10 cellular contexts compared by ENCODE assay signal in genomic region chr16:17275076-17275732, GRCh38.
DNase-seq lines count a peak whose midpoint lies in the region; ATAC-seq and TF ChIP-seq lines count a peak whose summit lies in the region.
"Had no signal": no experiment of that assay in that cellular context is flagged by ENCODE, and none has a peak within 500 bp of the region (broad histone marks: within the 10 kb centered on the region; RNA-seq: fewer than 3 reads in every experiment).

No MANE protein-coding gene starts in this region.

- H3K9me3 ChIP-seq in muscle layer of colon (ENCODE audit: low read length): no peaks in the 10 kb centered on the region
- H3K9me3 ChIP-seq: gastroesophageal sphincter had no signal

- DNase-seq in NCI-H2029 treated with DMSO at 0.1 percent for 48 hours (lab: John Stamatoyannopoulos, UW) (peak; percentile 22), NCI-H2029 (lab: John Stamatoyannopoulos, UW) (no peak), middle frontal gyrus (ENCODE audit: extremely low spot score, low spot score) (no peak), AG08396 (ENCODE audit: low spot score) (no peak)
- peak; percentile 9 for DNase-seq in activated T-helper 2 cell treated with anti-CD3 and anti-CD28 coated beads, Interferon-gamma antibody, Interleukin-2, Interleukin-4, amounts not matched to agents 10 μg/mL and 5 μg/mL and 100 μg/mL, durations not matched to agents 14 hours and 24 hours and 36 hours (ENCODE audit: low spot score)
- DNase-seq: NCI-H2107 had no signal

- H3K4me2 ChIP-seq in KMS-11: peak overlapping the region; percentile 49; the same call in 1 of the 2 replicates

- no peak overlapping the region for H2AFZ ChIP-seq in KMS-11 (ENCODE audit: low read depth)

- peaks cover 7% of the 10 kb centered on the region for H3K27me3 Mint-ChIP-seq in activated T-helper 2 cell treated with anti-CD3 and anti-CD28 coated beads, Interferon-gamma antibody, Interleukin-2, Interleukin-4, amounts not matched to agents 10 μg/mL and 5 μg/mL and 100 μg/mL, durations not matched to agents 14 hours and 24 hours and 36 hours (ENCODE audit: low read depth)

- peaks cover 4% of the 10 kb centered on the region; the same call in 1 of the 2 replicates for H3K79me2 ChIP-seq in KMS-11 (ENCODE audit: insufficient read depth, low read depth)

- H3K27ac Mint-ChIP-seq in activated T-helper 2 cell treated with anti-CD3 and anti-CD28 coated beads, Interferon-gamma antibody, Interleukin-2, Interleukin-4, amounts not matched to agents 10 μg/mL and 5 μg/mL and 100 μg/mL, durations not matched to agents 14 hours and 24 hours and 36 hours: peak overlapping the region; percentile 3

- ATAC-seq in GM18517 (IDR thresholded peaks at IDR 0.05; ENCODE audit: unreplicated experiment): no peak
- ATAC-seq: gastroesophageal sphincter had no signal

- peaks cover 56% of the 10 kb centered on the region for H3K4me1 Mint-ChIP-seq in activated T-helper 2 cell treated with anti-CD3 and anti-CD28 coated beads, Interferon-gamma antibody, Interleukin-2, Interleukin-4, amounts not matched to agents 10 μg/mL and 5 μg/mL and 100 μg/mL, durations not matched to agents 14 hours and 24 hours and 36 hours (ENCODE audit: low read depth)

- H3K36me3 ChIP-seq in KMS-11 (ENCODE audit: insufficient read depth) (no peaks in the 10 kb centered on the region), muscle layer of colon (ENCODE audit: insufficient read depth, low read length) (no peaks in the 10 kb centered on the region)
- H3K36me3 ChIP-seq: gastroesophageal sphincter had no signal

- H3K36me3 Mint-ChIP-seq in activated T-helper 2 cell treated with anti-CD3 and anti-CD28 coated beads, Interferon-gamma antibody, Interleukin-2, Interleukin-4, amounts not matched to agents 10 μg/mL and 5 μg/mL and 100 μg/mL, durations not matched to agents 14 hours and 24 hours and 36 hours (ENCODE audit: low read depth): peaks cover 4% of the 10 kb centered on the region

- H3K9ac ChIP-seq in KMS-11: peak overlapping the region; percentile 6; the same call in 1 of the 2 replicates
- H3K9ac ChIP-seq in muscle layer of colon (ENCODE audit: low read length): no peak overlapping the region

- no peaks in the 10 kb centered on the region for H4K20me1 ChIP-seq in KMS-11 (ENCODE audit: insufficient read depth)

- no peak overlapping the region for H3K4me3 ChIP-seq in KMS-11 (IDR thresholded peaks at IDR 0.05; ENCODE audit: insufficient read depth, low read depth, low read length)
- H3K4me3 ChIP-seq in muscle layer of colon (ENCODE audit: low read depth in 1 of 2, low read length in 2 of 2): no peak overlapping the region
- H3K4me3 ChIP-seq: gastroesophageal sphincter had no signal

- intact Hi-C loops in activated T-helper 2 cell treated with anti-CD3 and anti-CD28 coated beads, Interferon-gamma antibody, Interleukin-2, Interleukin-4, amounts not matched to agents 10 μg/mL and 5 μg/mL and 100 μg/mL, durations not matched to agents 14 hours and 24 hours and 36 hours (cut with micrococcal nuclease): no loop called here

- no peaks in the 10 kb centered on the region for H3K9me3 Mint-ChIP-seq in activated T-helper 2 cell treated with anti-CD3 and anti-CD28 coated beads, Interferon-gamma antibody, Interleukin-2, Interleukin-4, amounts not matched to agents 10 μg/mL and 5 μg/mL and 100 μg/mL, durations not matched to agents 14 hours and 24 hours and 36 hours

- peak overlapping the region; percentile 42 for H3K27ac ChIP-seq in KMS-11
- H3K27ac ChIP-seq in muscle layer of colon (ENCODE audit: low read depth, low read length): peak overlapping the region; percentile 57

- H3K4me1 ChIP-seq in KMS-11 (ENCODE audit: low read depth, poor library complexity, severe bottlenecking) (peaks cover 44% of the 10 kb centered on the region), muscle layer of colon (ENCODE audit: insufficient read depth, low read length) (peaks cover 47% of the 10 kb centered on the region)

- no peak for TF ChIP-seq CTCF in KMS-11 (conservative IDR thresholded peaks at IDR 0.05; ENCODE audit: low read depth, low read length)

- no peak overlapping the region for H3K4me3 Mint-ChIP-seq in activated T-helper 2 cell treated with anti-CD3 and anti-CD28 coated beads, Interferon-gamma antibody, Interleukin-2, Interleukin-4, amounts not matched to agents 10 μg/mL and 5 μg/mL and 100 μg/mL, durations not matched to agents 14 hours and 24 hours and 36 hours (ENCODE audit: low read depth)

- no peaks in the 10 kb centered on the region for H3K27me3 ChIP-seq in KMS-11 (ENCODE audit: insufficient read depth, low read depth)
- no peaks in the 10 kb centered on the region for H3K27me3 ChIP-seq in muscle layer of colon (ENCODE audit: control insufficient read depth in 1 of 2, insufficient read depth in 2 of 2, low read length in 2 of 2)
- H3K27me3 ChIP-seq: gastroesophageal sphincter had no signal

Comparison
In these comparisons a context has a peak if more than half of its experiments do, and no peak if none do; other contexts are left out.
1. DNase-seq: peak in NCI-H2029 treated with DMSO at 0.1 percent for 48 hours (single experiment) and activated T-helper 2 cell treated with anti-CD3 and anti-CD28 coated beads, Interferon-gamma antibody, Interleukin-2, Interleukin-4, amounts not matched to agents 10 μg/mL and 5 μg/mL and 100 μg/mL, durations not matched to agents 14 hours and 24 hours and 36 hours (single experiment); none in NCI-H2029 (single experiment), middle frontal gyrus (single experiment) and AG08396 (single experiment).